Comparison of ENCODE assay signal across 11 cellular contexts in the genomic region with DNA sequence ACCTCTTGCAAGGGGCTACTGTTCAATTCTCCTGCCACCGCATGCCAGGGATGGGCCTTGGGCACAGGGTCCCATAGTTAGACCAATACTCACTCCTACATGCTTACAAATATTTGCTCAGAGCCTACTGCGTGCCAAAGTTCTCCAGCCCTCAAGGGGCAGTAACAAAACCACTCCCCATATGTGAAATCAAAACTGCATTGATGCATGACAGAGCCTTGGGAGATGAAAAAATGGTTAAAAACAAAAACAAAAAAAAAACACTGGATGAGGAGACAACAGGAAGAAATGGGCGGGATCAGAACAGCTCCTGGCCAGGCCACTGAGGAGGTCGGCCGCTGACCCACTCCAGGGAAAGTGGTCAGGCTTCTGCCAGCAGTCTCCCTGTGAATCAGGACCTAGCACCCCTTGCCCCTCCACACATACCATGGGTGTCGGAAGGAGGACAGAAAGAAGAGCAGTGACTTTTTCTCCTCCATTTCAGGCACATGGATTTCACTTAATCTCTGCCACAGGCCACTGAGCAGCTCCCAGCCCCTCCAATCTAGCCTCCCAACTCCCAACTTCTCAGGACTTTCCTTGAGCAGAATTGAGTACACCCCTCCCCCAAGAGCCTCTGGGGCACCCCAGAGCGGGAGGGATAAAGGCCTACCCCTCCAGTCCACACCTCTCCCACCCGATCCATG. TPM values are rescaled to one million over a fixed set of nuclear protein-coding genes. Genes with fewer than 3 reads are reported as not detected.
DNase-seq lines count a peak whose midpoint lies in the region; TF ChIP-seq lines count a peak whose summit lies in the region.
"Had no signal": no experiment of that assay in that cellular context is flagged by ENCODE, and none has a peak within 500 bp of the region (broad histone marks: within the 10 kb centered on the region; RNA-seq: fewer than 3 reads in every experiment).

No MANE protein-coding gene starts in this region.

- TF ChIP-seq POLR2A in suprapubic skin (IDR thresholded peaks at IDR 0.05): no peak

- intact Hi-C loops in dorsolateral prefrontal cortex (cut with DNase I): no loop called here

- H3K4me3 ChIP-seq in dorsolateral prefrontal cortex (peak overlapping the region; percentile 51 to 94 (median 78)), mesodermal cell (ENCODE audit: extremely low read depth, insufficient read depth, low read length, poor library complexity, severe bottlenecking) (no peak overlapping the region), suprapubic skin (peak overlapping the region; percentile 93), MG63 (no peak overlapping the region)

- in situ Hi-C loops in ACHN (cut with HindIII; ENCODE audit: low pct_ligation_motif_present, low pct_unique_long_range_greater_than_20kb, low sequenced_read_pairs): no loop called here

- H3K27me3 ChIP-seq in dorsolateral prefrontal cortex (no peaks in the 10 kb centered on the region), suprapubic skin (no peaks in the 10 kb centered on the region), MG63 (no peaks in the 10 kb centered on the region)

- H3K9me3 ChIP-seq in mesodermal cell (ENCODE audit: control insufficient read depth, low read length) (no peaks in the 10 kb centered on the region), suprapubic skin (no peaks in the 10 kb centered on the region), MG63 (no peaks in the 10 kb centered on the region)

- no peak for TF ChIP-seq CTCF in dorsolateral prefrontal cortex (IDR thresholded peaks at IDR 0.05 in 54 of 56, conservative IDR thresholded peaks at IDR 0.05 in 2 of 56; ENCODE audit: low read depth in 1 of 56, partially characterized antibody in 56 of 56)
- TF ChIP-seq CTCF in suprapubic skin (IDR thresholded peaks at IDR 0.05): no peak

- peaks cover 27% of the 10 kb centered on the region for H3K36me3 ChIP-seq in mesodermal cell (ENCODE audit: control insufficient read depth, insufficient read depth, low read length)
- H3K36me3 ChIP-seq in suprapubic skin: peaks cover 16% of the 10 kb centered on the region
- H3K36me3 ChIP-seq in MG63: no peaks in the 10 kb centered on the region

- DNase-seq in DMS53 (lab: John Stamatoyannopoulos, UW) (peak; percentile 7), DMS53 treated with DMSO at 0.1 percent for 48 hours (lab: John Stamatoyannopoulos, UW; ENCODE audit: unreplicated experiment) (no peak), dorsolateral prefrontal cortex (peak in 1 of 10 donors; percentile 43), suprapubic skin (ENCODE audit: low spot score in 2 of 2) (no peak), MG63 (no peak), NCI-H1694 treated with DMSO at 0.1 percent for 48 hours (lab: John Stamatoyannopoulos, UW) (no peak), ACHN (no peak)
- DNase-seq: 8988T, NCI-H1092 treated with DMSO at 0.1 percent for 48 hours, T-helper 17 cell had no signal

- 76 to 91% methylated on average over 3 to 6 of the region's 8 CpGs for WGBS in mesodermal cell (ENCODE audit: insufficient coverage in 2 of 2), 2 experiments
- 34% methylated on average over 8 of the region's 8 CpGs for WGBS in suprapubic skin

- no peak for TF ChIP-seq EP300 in suprapubic skin (IDR thresholded peaks at IDR 0.05)

- H3K4me1 ChIP-seq in mesodermal cell (ENCODE audit: control insufficient read depth, insufficient read depth, low read length, poor library complexity, severe bottlenecking): peaks cover 31% of the 10 kb centered on the region
- H3K4me1 ChIP-seq in suprapubic skin: peaks cover 89% of the 10 kb centered on the region

- H3K27ac ChIP-seq in dorsolateral prefrontal cortex (peak overlapping the region; percentile 91 to 100 (median 97)), mesodermal cell (ENCODE audit: low read depth, low read length, severe bottlenecking) (peak overlapping the region; percentile 41), suprapubic skin (peak overlapping the region; percentile 97)

RNA-seq across cellular contexts. Expression of gene PLXNB1, which starts 2.8 kb away (rescaled TPM):
- total RNA-seq in dorsolateral prefrontal cortex (100 to 1,000 TPM in 116 of 120 experiments, 10 to 100 TPM in 4; 88.5 to 492 (median 177) TPM), suprapubic skin (100 to 1,000 TPM; 188 to 384 (median 220) TPM)
- 57.1 TPM for polyA plus RNA-seq in mesodermal cell (2013, experiment 1 of 2)
- polyA plus RNA-seq in mesodermal cell (2013, experiment 2 of 2): 47.5 TPM
- total RNA-seq in MG63 (2014; rRNA removed; shearing (Covaris generic); ENCODE audit: low replicate concordance): 1.6 and 7.0 TPM in 2 replicates

RNA-seq across cellular contexts. Expression of gene CCDC51, which starts 12.8 kb away (rescaled TPM):
- total RNA-seq in dorsolateral prefrontal cortex (10 to 100 TPM in 60 of 120 experiments, 1 to 10 TPM in 60; 5.5 to 17.7 (median 10.0) TPM), suprapubic skin (10 to 100 TPM in 3 of 4 donors, 1 to 10 TPM in 1; 6.4 to 18.7 (median 13.6) TPM)
- polyA plus RNA-seq in mesodermal cell (2013, experiment 1 of 2): 16.5 TPM
- 14.6 TPM for polyA plus RNA-seq in mesodermal cell (2013, experiment 2 of 2)
- total RNA-seq in MG63 (2014; rRNA removed; shearing (Covaris generic); ENCODE audit: low replicate concordance): 26.9 and 28.6 TPM in 2 replicates

RNA-seq across cellular contexts. Expression of gene TMA7, which starts 13.0 kb away (rescaled TPM):
- total RNA-seq in dorsolateral prefrontal cortex (100 to 1,000 TPM; 127 to 251 (median 193) TPM), suprapubic skin (100 to 1,000 TPM; 122 to 281 (median 190) TPM)
- 468 TPM for polyA plus RNA-seq in mesodermal cell (2013, experiment 1 of 2)
- polyA plus RNA-seq in mesodermal cell (2013, experiment 2 of 2): 482 TPM
- 316 and 348 TPM in 2 replicates for total RNA-seq in MG63 (2014; rRNA removed; shearing (Covaris generic); ENCODE audit: low replicate concordance)

RNA-seq across cellular contexts. Expression of gene ATRIP, which starts 19.4 kb away (rescaled TPM):
- total RNA-seq in dorsolateral prefrontal cortex: 10 to 100 TPM in 5 of 120 experiments, 1 to 10 TPM in 115; 3.5 to 10.4 (median 6.0) TPM
- polyA plus RNA-seq in mesodermal cell (2013, experiment 1 of 2): 13.1 TPM
- 10.5 TPM for polyA plus RNA-seq in mesodermal cell (2013, experiment 2 of 2)
- total RNA-seq in suprapubic skin: 10 to 100 TPM in 2 of 4 donors, 1 to 10 TPM in 2; 8.7 to 12.7 (median 10.2) TPM
- total RNA-seq in MG63 (2014; rRNA removed; shearing (Covaris generic); ENCODE audit: low replicate concordance): 6.8 and 25.3 TPM in 2 replicates

RNA-seq across cellular contexts. Expression of gene FBXW12, which starts 55.1 kb away (rescaled TPM):
- total RNA-seq in dorsolateral prefrontal cortex (1 to 10 TPM in 107 of 120 experiments, under 1 TPM in 13; 0.40 to 4.1 (median 1.8) TPM), suprapubic skin (not detected)
- polyA plus RNA-seq in mesodermal cell (2013, experiment 1 of 2): 0.55 TPM
- 0.30 TPM for polyA plus RNA-seq in mesodermal cell (2013, experiment 2 of 2)
- not detected in 2 replicates for total RNA-seq in MG63 (2014; rRNA removed; shearing (Covaris generic); ENCODE audit: low replicate concordance)
- total RNA-seq: T-helper 17 cell had no signal

Comparison
In these comparisons a context has a peak if more than half of its experiments do, and no peak if none do; other contexts are left out.
1. H3K27ac ChIP-seq: peak in every context shown above with its lines; median percentile 97 in dorsolateral prefrontal cortex; 97 in suprapubic skin; 41 in mesodermal cell.
2. H3K4me3 ChIP-seq: peak in dorsolateral prefrontal cortex (59 of 59) and suprapubic skin (single experiment); none in mesodermal cell (single experiment) and MG63 (single experiment).
3. RNA of gene PLXNB1, which starts 2.8 kb away (total RNA-seq): 188 to 384 TPM in suprapubic skin and 88.5 to 492 TPM in dorsolateral prefrontal cortex; 1.6 to 7.0 TPM in MG63; every median in the first group is over 10 times any median in the second.